ENCODE assay signal across 22 cellular contexts in genomic region chr1:222242492-222242891, GRCh38.
"Had no signal": no experiment of that assay in that cellular context is flagged by ENCODE, and none has a peak within 500 bp of the region (broad histone marks: within the 10 kb centered on the region; RNA-seq: fewer than 3 reads in every experiment).

No MANE protein-coding gene starts in this region.

- H3K27me3 Mint-ChIP-seq: stimulated activated naive CD8-positive, alpha-beta T cell treated with anti-CD3 and anti-CD28 coated beads, Interleukin-15, amount 100 ng/mL, for 72 hours; type B pancreatic cell had no signal

- ATAC-seq: left colon; left lung; natural killer cell; right lobe of liver; stimulated activated memory B cell treated with anti-CD40 and anti-IgM and Interleukin-4, amounts not matched to agents 10 μg/mL and 1 μg/mL and 100 μg/mL, for 72 hours; stimulated activated naive CD8-positive, alpha-beta T cell treated with anti-CD3 and anti-CD28 coated beads, Interleukin-15, amount 100 ng/mL, for 72 hours had no signal

- H3K9me3 Mint-ChIP-seq: immature natural killer cell; mesothelial cell of epicardium; naive B cell; natural killer cell; nephron progenitor cell; neural progenitor cell; stimulated activated memory B cell treated with anti-CD40 and anti-IgM and Interleukin-4, amounts not matched to agents 10 μg/mL and 1 μg/mL and 100 μg/mL, for 72 hours; stimulated activated naive CD8-positive, alpha-beta T cell treated with anti-CD3 and anti-CD28 coated beads, Interleukin-15, amount 100 ng/mL, for 72 hours; type B pancreatic cell had no signal

- H3K4me1 Mint-ChIP-seq: immature natural killer cell; mesothelial cell of epicardium; naive B cell; natural killer cell; stimulated activated memory B cell treated with anti-CD40 and anti-IgM and Interleukin-4, amounts not matched to agents 10 μg/mL and 1 μg/mL and 100 μg/mL, for 72 hours; stimulated activated naive CD8-positive, alpha-beta T cell treated with anti-CD3 and anti-CD28 coated beads, Interleukin-15, amount 100 ng/mL, for 72 hours had no signal

- DNase-seq: immature natural killer cell; kidney; left colon; left lung; mesendoderm; naive B cell; natural killer cell; nephron progenitor cell; ovary; right lobe of liver; stimulated activated CD4-positive, alpha-beta T cell treated with anti-CD3 and anti-CD28 coated beads, Interleukin-1b, Interleukin-23, amount 100 ng/mL, for 48 hours; stimulated activated CD4-positive, alpha-beta T cell treated with anti-CD3 and anti-CD28 coated beads, Interleukin-2, amount 100 ng/mL, for 48 hours; stimulated activated CD4-positive, alpha-beta T cell treated with anti-CD3 and anti-CD28 coated beads, Interleukin-4, amount 100 ng/mL, for 4 hours; stimulated activated CD8-positive, alpha-beta memory T cell treated with anti-CD3 and anti-CD28 coated beads, Interleukin-4, amount 100 ng/mL, for 48 hours; stimulated activated naive CD4-positive, alpha-beta T cell treated with Interleukin-2 at 50 U/mL for 16 hours; stimulated activated naive CD8-positive, alpha-beta T cell treated with anti-CD3 and anti-CD28 coated beads, Interleukin-15, amount 100 ng/mL, for 72 hours; substantia nigra; uterus had no signal

- H3K27ac Mint-ChIP-seq: immature natural killer cell; mesothelial cell of epicardium; naive B cell; natural killer cell; nephron progenitor cell; neural progenitor cell; stimulated activated memory B cell treated with anti-CD40 and anti-IgM and Interleukin-4, amounts not matched to agents 10 μg/mL and 1 μg/mL and 100 μg/mL, for 72 hours; stimulated activated naive CD8-positive, alpha-beta T cell treated with anti-CD3 and anti-CD28 coated beads, Interleukin-15, amount 100 ng/mL, for 72 hours; type B pancreatic cell had no signal

- H3K4me3 Mint-ChIP-seq: immature natural killer cell; mesothelial cell of epicardium; naive B cell; natural killer cell; nephron progenitor cell; neural progenitor cell; stimulated activated memory B cell treated with anti-CD40 and anti-IgM and Interleukin-4, amounts not matched to agents 10 μg/mL and 1 μg/mL and 100 μg/mL, for 72 hours; stimulated activated naive CD8-positive, alpha-beta T cell treated with anti-CD3 and anti-CD28 coated beads, Interleukin-15, amount 100 ng/mL, for 72 hours; type B pancreatic cell had no signal

- H3K36me3 Mint-ChIP-seq: immature natural killer cell; mesothelial cell of epicardium; naive B cell; natural killer cell; neural progenitor cell; stimulated activated memory B cell treated with anti-CD40 and anti-IgM and Interleukin-4, amounts not matched to agents 10 μg/mL and 1 μg/mL and 100 μg/mL, for 72 hours; type B pancreatic cell had no signal
